ENCODE assay signal across 32 cellular contexts in genomic region chr6:133247581-133247980, GRCh38. TPM values are rescaled to one million over a fixed set of nuclear protein-coding genes. Genes with fewer than 3 reads are reported as not detected.
"Had no signal": no experiment of that assay in that cellular context is flagged by ENCODE, and none has a peak within 500 bp of the region (broad histone marks: within the 10 kb centered on the region; RNA-seq: fewer than 3 reads in every experiment).

No MANE protein-coding gene starts in this region.

- FAIRE-seq: frontal cortex, kidney, pancreas, small intestine, urothelium cell line had no signal

- ATAC-seq: activated CD8-positive, alpha-beta memory T cell treated with anti-CD3 and anti-CD28 coated beads, Interleukin-2, amount 10 ng/mL, durations not matched to agents 7 days and 5 days; activated CD8-positive, alpha-beta T cell treated with anti-CD3 and anti-CD28 coated beads for 36 hours; activated naive CD4-positive, alpha-beta T cell treated with anti-CD3 and anti-CD28 coated beads, Interleukin-2, amount 50 U/mL, for 72 hours; left colon; naive thymus-derived CD4-positive, alpha-beta T cell; pancreas; stimulated activated effector memory CD8-positive, alpha-beta T cell treated with anti-CD3 and anti-CD28 coated beads, Interleukin-12 subunit alpha, Interleukin-12 subunit beta, amount 100 ng/mL, for 72 hours had no signal

- H2AFZ ChIP-seq: hepatocyte had no signal

- H3K36me3 Mint-ChIP-seq: activated CD8-positive, alpha-beta memory T cell treated with anti-CD3 and anti-CD28 coated beads, Interleukin-2, amount 10 ng/mL, durations not matched to agents 7 days and 5 days; activated naive CD4-positive, alpha-beta T cell treated with anti-CD3 and anti-CD28 coated beads, Interleukin-2, amount 50 U/mL, for 72 hours; immature natural killer cell; naive thymus-derived CD4-positive, alpha-beta T cell had no signal

- H3K9me3 Mint-ChIP-seq: activated CD8-positive, alpha-beta T cell treated with anti-CD3 and anti-CD28 coated beads for 36 hours; activated naive CD4-positive, alpha-beta T cell treated with anti-CD3 and anti-CD28 coated beads, Interleukin-2, amount 50 U/mL, for 72 hours; stimulated activated naive CD8-positive, alpha-beta T cell treated with anti-CD3 and anti-CD28 coated beads, Interleukin-15, Interleukin-2, amounts not matched to agents 100 ng/mL and 50 ng/mL, for 24 hours had no signal

- H3K4me3 ChIP-seq: esophagus squamous epithelium, hepatocyte, pancreas, prostate gland, sigmoid colon, thoracic aorta had no signal

- H3K9me3 ChIP-seq: esophagus squamous epithelium, pancreas, prostate gland, sigmoid colon, thoracic aorta had no signal

- H3K4me1 ChIP-seq: pancreas, prostate gland had no signal

- H3K36me3 ChIP-seq: esophagus squamous epithelium, pancreas, prostate gland, sigmoid colon, thoracic aorta, WERI-Rb-1 had no signal

- H3K79me2 ChIP-seq: hepatocyte had no signal

- DNase-seq: activated CD4-positive, alpha-beta T cell treated with anti-CD3 and anti-CD28 coated beads, Interleukin-2, amount 50 U/mL, for 1 hour; activated CD4-positive, CD25-positive, alpha-beta regulatory T cell treated with anti-CD3 and anti-CD28 coated beads, Interleukin-2, amount 50 U/mL, for 72 hours; activated CD8-positive, alpha-beta memory T cell treated with anti-CD3 and anti-CD28 coated beads, Interleukin-2, amount 10 ng/mL, durations not matched to agents 7 days and 5 days; activated CD8-positive, alpha-beta T cell treated with anti-CD3 and anti-CD28 coated beads for 36 hours; activated naive CD4-positive, alpha-beta T cell; activated T-cell treated with anti-CD3 and anti-CD28 coated beads, Interleukin-2, amount 50 U/mL, for 72 hours; dermis blood vessel endothelial cell; effector CD4-positive, alpha-beta T cell; esophagus squamous epithelium; immature natural killer cell; kidney; left colon; mammary epithelial cell; midbrain; naive thymus-derived CD4-positive, alpha-beta T cell; nucleus accumbens; pancreas; sigmoid colon; small intestine; stimulated activated CD4-positive, alpha-beta T cell treated with anti-CD3 and anti-CD28 coated beads, Interleukin-4, amount 100 ng/mL, for 24 hours; T1000; trophoblast cell; WERI-Rb-1 had no signal

- H3K4me2 ChIP-seq: hepatocyte had no signal

- H3K27ac Mint-ChIP-seq: activated CD8-positive, alpha-beta memory T cell treated with anti-CD3 and anti-CD28 coated beads, Interleukin-2, amount 10 ng/mL, durations not matched to agents 7 days and 5 days; activated CD8-positive, alpha-beta T cell treated with anti-CD3 and anti-CD28 coated beads for 36 hours; activated naive CD4-positive, alpha-beta T cell treated with anti-CD3 and anti-CD28 coated beads, Interleukin-2, amount 50 U/mL, for 72 hours; activated T-cell treated with anti-CD3 and anti-CD28 coated beads, Interleukin-2, amount 50 U/mL, for 72 hours; immature natural killer cell; naive thymus-derived CD4-positive, alpha-beta T cell; stimulated activated effector memory CD8-positive, alpha-beta T cell treated with anti-CD3 and anti-CD28 coated beads, Interleukin-12 subunit alpha, Interleukin-12 subunit beta, amount 100 ng/mL, for 72 hours; stimulated activated naive CD8-positive, alpha-beta T cell treated with anti-CD3 and anti-CD28 coated beads, Interleukin-15, Interleukin-2, amounts not matched to agents 100 ng/mL and 50 ng/mL, for 24 hours had no signal

- H3K27ac ChIP-seq: epithelial cell of prostate, esophagus squamous epithelium, hepatocyte, pancreas, prostate gland, sigmoid colon, thoracic aorta, WERI-Rb-1 had no signal

- H3K4me1 Mint-ChIP-seq: immature natural killer cell; stimulated activated effector memory CD8-positive, alpha-beta T cell treated with anti-CD3 and anti-CD28 coated beads, Interleukin-12 subunit alpha, Interleukin-12 subunit beta, amount 100 ng/mL, for 72 hours had no signal

- H3K4me3 Mint-ChIP-seq: activated CD8-positive, alpha-beta memory T cell treated with anti-CD3 and anti-CD28 coated beads, Interleukin-2, amount 10 ng/mL, durations not matched to agents 7 days and 5 days; activated CD8-positive, alpha-beta T cell treated with anti-CD3 and anti-CD28 coated beads for 36 hours; activated T-cell treated with anti-CD3 and anti-CD28 coated beads, Interleukin-2, amount 50 U/mL, for 72 hours; immature natural killer cell; naive thymus-derived CD4-positive, alpha-beta T cell; stimulated activated effector memory CD8-positive, alpha-beta T cell treated with anti-CD3 and anti-CD28 coated beads, Interleukin-12 subunit alpha, Interleukin-12 subunit beta, amount 100 ng/mL, for 72 hours; stimulated activated naive CD8-positive, alpha-beta T cell treated with anti-CD3 and anti-CD28 coated beads, Interleukin-15, Interleukin-2, amounts not matched to agents 100 ng/mL and 50 ng/mL, for 24 hours had no signal

RNA-seq across cellular contexts. Expression of gene EYA4, which starts 6.4 kb away (rescaled TPM):
- total RNA-seq: activated CD8-positive, alpha-beta memory T cell treated with anti-CD3 and anti-CD28 coated beads, Interleukin-2, amount 10 ng/mL, durations not matched to agents 7 days and 5 days; activated CD8-positive, alpha-beta T cell treated with anti-CD3 and anti-CD28 coated beads for 36 hours; activated naive CD4-positive, alpha-beta T cell treated with anti-CD3 and anti-CD28 coated beads, Interleukin-2, amount 50 U/mL, for 72 hours; activated T-cell treated with anti-CD3 and anti-CD28 coated beads, Interleukin-2, amount 50 U/mL, for 72 hours; mammary epithelial cell; naive thymus-derived CD4-positive, alpha-beta T cell had no signal
- polyA plus RNA-seq: immature natural killer cell; mammary epithelial cell; naive thymus-derived CD4-positive, alpha-beta T cell had no signal
